In genomic region chr3:4670352-4670751, GRCh38 we compare ENCODE assay signal across 9 cellular contexts.
DNase-seq lines count a peak whose midpoint lies in the region; ATAC-seq and TF ChIP-seq lines count a peak whose summit lies in the region.
"Had no signal": no experiment of that assay in that cellular context is flagged by ENCODE, and none has a peak within 500 bp of the region (broad histone marks: within the 10 kb centered on the region; RNA-seq: fewer than 3 reads in every experiment).

No MANE protein-coding gene starts in this region.

- peaks cover 6% of the 10 kb centered on the region for H3K36me3 Mint-ChIP-seq in Caco-2 (ENCODE audit: insufficient read depth, unreplicated experiment)
- peaks cover 93% of the 10 kb centered on the region for H3K36me3 Mint-ChIP-seq in activated T-cell treated with anti-CD3 and anti-CD28 coated beads, Interleukin-2, amount 50 U/mL, for 24 hours (ENCODE audit: low read depth)

- no peak overlapping the region for H3K9ac ChIP-seq in HCT116 (ENCODE audit: low read length)

- H3K4me2 ChIP-seq in HCT116 (ENCODE audit: low read length), result no peak overlapping the region

- H2AFZ ChIP-seq in HCT116 (ENCODE audit: low read depth, low read length, poor library complexity, severe bottlenecking), result no peak overlapping the region

- BruUV-seq in Caco-2 (replicated peaks; lab: Mats Ljungman, UMichigan), result no TSS peak
- no TSS peak for BruUV-seq in HCT116 (replicated peaks; lab: Mats Ljungman, UMichigan)

- ATAC-seq in HCT116, result peak; percentile 97

- no peaks in the 10 kb centered on the region for H3K9me3 ChIP-seq in Caco-2
- no peaks in the 10 kb centered on the region for H3K9me3 ChIP-seq in HCT116 (ENCODE audit: control insufficient read depth in 1 of 2, insufficient read depth in 1 of 2, low read depth in 1 of 2, low read length in 2 of 2)

- H3K27me3 Mint-ChIP-seq in Caco-2 (ENCODE audit: insufficient read depth, unreplicated experiment), result no peaks in the 10 kb centered on the region
- no peaks in the 10 kb centered on the region for H3K27me3 Mint-ChIP-seq in activated T-cell treated with anti-CD3 and anti-CD28 coated beads, Interleukin-2, amount 50 U/mL, for 24 hours

- H3K4me3 ChIP-seq in Caco-2 (ENCODE audit: low read depth, low read length) (no peak overlapping the region), HCT116 (replicated peaks in 1 of 2; ENCODE audit: low read depth in 1 of 2, low read length in 2 of 2) (no peak overlapping the region), kidney epithelial cell (ENCODE audit: low read depth, low read length) (no peak overlapping the region)

- H3K4me3 Mint-ChIP-seq in Caco-2 (ENCODE audit: unreplicated experiment), result no peak overlapping the region
- H3K4me3 Mint-ChIP-seq in activated T-cell treated with anti-CD3 and anti-CD28 coated beads, Interleukin-2, amount 50 U/mL, for 24 hours, result no peak overlapping the region

- no peak overlapping the region for H3K27ac Mint-ChIP-seq in Caco-2 (ENCODE audit: unreplicated experiment)
- no peak overlapping the region for H3K27ac Mint-ChIP-seq in activated T-cell treated with anti-CD3 and anti-CD28 coated beads, Interleukin-2, amount 50 U/mL, for 24 hours

- no peaks in the 10 kb centered on the region for H3K79me2 ChIP-seq in HCT116 (ENCODE audit: insufficient read depth, low read length)

- TF ChIP-seq CTCF in Caco-2 (IDR thresholded peaks at IDR 0.05; ENCODE audit: insufficient read depth in 1 of 2, low read depth in 1 of 2, low read length in 1 of 2, severe bottlenecking in 1 of 2, unreplicated experiment in 1 of 2) (peak; percentile 43 to 70), HCT116 (IDR thresholded peaks at IDR 0.05 in 2 of 3, conservative IDR thresholded peaks at IDR 0.05 in 1 of 3; ENCODE audit: borderline replicate concordance in 1 of 3, insufficient read depth in 1 of 3, low read depth in 2 of 3, low read length in 2 of 3) (peak; percentile 9 to 70 (median 63); a peak in 5 of 6 replicates), VCaP (conservative IDR thresholded peaks at IDR 0.05) (peak; percentile 76), kidney epithelial cell (IDR thresholded peaks at IDR 0.05; ENCODE audit: insufficient read depth, low read length, poor library complexity, severe bottlenecking) (peak; percentile 55)

- no peak for TF ChIP-seq POLR2A in HCT116 (IDR thresholded peaks at IDR 0.05; ENCODE audit: borderline replicate concordance, extremely low read depth, insufficient read depth, insufficient read length)

- H4K20me1 ChIP-seq in HCT116 (ENCODE audit: insufficient read depth), result no peaks in the 10 kb centered on the region

- TF ChIP-seq RAD21 in HCT116 (IDR thresholded peaks at IDR 0.05; ENCODE audit: low read depth), result peak; percentile 32; the same call in 1 of the 2 replicates

- H3K27ac ChIP-seq in HCT116 (ENCODE audit: low read depth, low read length), result no peak overlapping the region
- no peak overlapping the region for H3K27ac ChIP-seq in VCaP

- no peaks in the 10 kb centered on the region for H3K4me1 Mint-ChIP-seq in Caco-2 (ENCODE audit: low read depth, unreplicated experiment)
- no peaks in the 10 kb centered on the region for H3K4me1 Mint-ChIP-seq in activated T-cell treated with anti-CD3 and anti-CD28 coated beads, Interleukin-2, amount 50 U/mL, for 24 hours (ENCODE audit: low read depth)

- CTCF ChIA-PET in Caco-2 (lab: Charles Lee) (no interaction called here), HCT116 (lab: Charles Lee) (interaction anchor here (0.9 kb wide), 2 partner anchors 11 to 41 kb away, joined by 3 read pairs; no protein-coding TSS in a partner anchor)

- H3K4me1 ChIP-seq in Caco-2 (no peaks in the 10 kb centered on the region), HCT116 (ENCODE audit: control insufficient read depth in 1 of 2, insufficient read depth in 2 of 2, low read length in 2 of 2) (no peaks in the 10 kb centered on the region)

- intact Hi-C loops in Caco-2 (cut with micrococcal nuclease; ENCODE audit: unreplicated experiment) (no loop called here), HCT116 (cut with micrococcal nuclease) (no loop called here)

- H3K9me3 Mint-ChIP-seq in Caco-2 (ENCODE audit: unreplicated experiment), result no peaks in the 10 kb centered on the region
- no peaks in the 10 kb centered on the region for H3K9me3 Mint-ChIP-seq in activated T-cell treated with anti-CD3 and anti-CD28 coated beads, Interleukin-2, amount 50 U/mL, for 24 hours

- H3K36me3 ChIP-seq in Caco-2 (ENCODE audit: control insufficient read depth, insufficient read depth, low read length), result no peaks in the 10 kb centered on the region
- H3K36me3 ChIP-seq in HCT116 (ENCODE audit: control insufficient read depth in 1 of 2, insufficient read depth in 2 of 2, low read length in 2 of 2), result no peaks in the 10 kb centered on the region
- no peaks in the 10 kb centered on the region for H3K36me3 ChIP-seq in kidney epithelial cell (ENCODE audit: control insufficient read depth, insufficient read depth, low read length)

- RAD21 ChIA-PET in HCT116 (lab: Charles Lee; ENCODE audit: low non-redundant PET in 1 of 2, low total read pairs in 2 of 2, uncharacterized antibody in 2 of 2, unreplicated experiment in 2 of 2), result no interaction called here

- POLR2A ChIA-PET in Caco-2 (lab: Charles Lee), result no interaction called here
- POLR2A ChIA-PET in HCT116 (lab: Charles Lee), result no interaction called here

- H3K27me3 ChIP-seq in Caco-2 (replicated peaks; ENCODE audit: control insufficient read depth, insufficient read depth, low read length), result no peaks in the 10 kb centered on the region
- no peaks in the 10 kb centered on the region; the same call in 1 of the 2 replicates for H3K27me3 ChIP-seq in HCT116 (ENCODE audit: insufficient read depth, low read length)
- H3K27me3 ChIP-seq in kidney epithelial cell (ENCODE audit: control insufficient read depth, insufficient read depth, low read length), result no peaks in the 10 kb centered on the region

- H3K9me2 ChIP-seq in HCT116 (ENCODE audit: insufficient read depth), result no peaks in the 10 kb centered on the region

- peak in 1 of 2 experiments; percentile 33 for DNase-seq in Caco-2
- DNase-seq in HCT116 (ENCODE audit: low read depth, low spot score), result no peak
- DNase-seq in kidney epithelial cell (ENCODE audit: low read depth), result no peak
- no peak for DNase-seq in effector CD4-positive, alpha-beta T cell
- DNase-seq in NCI-H1092 (lab: John Stamatoyannopoulos, UW), result no peak
- no peak for DNase-seq in NCI-H1694 treated with DMSO at 0.1 percent for 48 hours (lab: John Stamatoyannopoulos, UW)
- no peak for DNase-seq in activated T-cell treated with anti-CD3 and anti-CD28 coated beads, Interleukin-2, amount 50 U/mL, for 24 hours
- DNase-seq: posterior cingulate gyrus had no signal

TF ChIP-seq in HCT116, 20 proteins besides CTCF, POLR2A, EP300 and RAD21:
- TF ChIP-seq TCF7L2 (IDR thresholded peaks at IDR 0.05; ENCODE audit: borderline replicate concordance, extremely low read depth, insufficient read depth, insufficient read length), result no peak
- no peak for TF ChIP-seq SRF (IDR thresholded peaks at IDR 0.05; ENCODE audit: low read depth)
- no peak for TF ChIP-seq FOSL1 (IDR thresholded peaks at IDR 0.05; ENCODE audit: low read depth)
- no peak for TF ChIP-seq ZFX (IDR thresholded peaks at IDR 0.05)
- TF ChIP-seq REST (IDR thresholded peaks at IDR 0.05; ENCODE audit: low read depth), result no peak
- TF ChIP-seq JUND (IDR thresholded peaks at IDR 0.05), result no peak
- no peak for TF ChIP-seq YY1 (IDR thresholded peaks at IDR 0.05; ENCODE audit: extremely low read depth, insufficient replicate concordance, low read depth, low read length)
- no peak for TF ChIP-seq EZH2 (IDR thresholded peaks at IDR 0.05)
- TF ChIP-seq, protein P1, sequence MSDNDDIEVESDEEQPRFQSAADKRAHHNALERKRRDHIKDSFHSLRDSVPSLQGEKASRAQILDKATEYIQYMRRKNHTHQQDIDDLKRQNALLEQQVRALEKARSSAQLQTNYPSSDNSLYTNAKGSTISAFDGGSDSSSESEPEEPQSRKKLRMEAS (IDR thresholded peaks at IDR 0.05), result no peak
- TF ChIP-seq ZNF274 (IDR thresholded peaks at IDR 0.05; ENCODE audit: low read depth, low read length), result no peak
